32 cellular contexts compared by ENCODE assay signal in the genomic region with DNA sequence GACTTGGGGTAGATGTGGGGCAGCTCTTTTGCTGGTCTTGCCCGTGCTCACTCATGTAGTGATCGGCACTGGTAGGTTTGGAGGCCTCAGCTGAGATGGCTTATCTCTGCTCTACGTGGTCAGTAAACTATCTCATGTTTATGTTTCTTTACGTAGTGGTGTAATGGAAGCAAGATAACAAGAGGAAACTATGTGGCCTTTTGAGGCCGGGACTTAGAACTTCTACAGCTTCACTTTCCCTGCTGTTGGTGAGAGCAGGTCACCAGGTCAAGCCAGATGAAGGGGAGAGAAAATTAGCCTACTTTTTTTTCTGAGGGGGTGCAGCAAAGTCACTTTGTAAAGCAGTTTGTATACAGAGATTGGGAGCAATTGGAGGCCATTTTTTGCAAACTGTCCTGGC. TPM values are rescaled to one million over a fixed set of nuclear protein-coding genes. Genes with fewer than 3 reads are reported as not detected.
DNase-seq lines count a peak whose midpoint lies in the region; ATAC-seq, FAIRE-seq and TF ChIP-seq lines count a peak whose summit lies in the region.
"Had no signal": no experiment of that assay in that cellular context is flagged by ENCODE, and none has a peak within 500 bp of the region (broad histone marks: within the 10 kb centered on the region; RNA-seq: fewer than 3 reads in every experiment).

No MANE protein-coding gene starts in this region.

- peak overlapping the region; percentile 59 for H3K9ac ChIP-seq in HepG2 (ENCODE audit: insufficient read depth, low read depth, low read length)
- no peak overlapping the region for H3K9ac ChIP-seq in mesendoderm (ENCODE audit: low read length)

- H2BK120ac ChIP-seq in mesendoderm (ENCODE audit: low read depth, low read length): no peak overlapping the region

- BruUV-seq in HepG2 (replicated peaks; lab: Mats Ljungman, UMichigan): no TSS peak

- TF ChIP-seq EP300 in HepG2 (IDR thresholded peaks at IDR 0.05; ENCODE audit: low read depth in 2 of 2, low read length in 2 of 2) (peak in 1 of 2 experiments; percentile 85; a peak in 2 of 4 replicates), HepG2 (CRISPR knock-in tag; IDR thresholded peaks at IDR 0.05; ENCODE audit: borderline replicate concordance) (peak; percentile 76; the same call in 1 of the 2 replicates)

- no peak overlapping the region for H2BK5ac ChIP-seq in mesendoderm (ENCODE audit: low read length)

- H3K56ac ChIP-seq in mesendoderm (ENCODE audit: low read length): no peak overlapping the region

- no peak overlapping the region for H3K23ac ChIP-seq in mesendoderm (ENCODE audit: low read length)

- H3K4me3 ChIP-seq in HepG2 (replicated peaks in 1 of 3; ENCODE audit: insufficient read depth in 1 of 3, low read depth in 2 of 3, low read length in 3 of 3) (peak overlapping the region; percentile 9 to 40 (median 35); a peak in 4 of 6 replicates), right lobe of liver (no peak overlapping the region), mesendoderm (ENCODE audit: low read length) (no peak overlapping the region)
- H3K4me3 ChIP-seq: esophagus squamous epithelium, lower lobe of right lung, MG63, vagina had no signal

- CTCF ChIA-PET in HepG2 (lab: Yijun Ruan, JAX; ENCODE audit: low intra/inter-chr PET ratio, low total read pairs): no interaction called here

- H2AK5ac ChIP-seq in mesendoderm (ENCODE audit: low read length): no peak overlapping the region

- H3K79me2 ChIP-seq in HepG2 (ENCODE audit: insufficient read depth, low read length): peaks cover 41% of the 10 kb centered on the region
- peaks cover 21% of the 10 kb centered on the region for H3K79me2 ChIP-seq in mesendoderm (ENCODE audit: control insufficient read depth, insufficient read depth, low read length)

- H4K20me1 ChIP-seq in HepG2 (ENCODE audit: insufficient read depth, low read length): no peaks in the 10 kb centered on the region

- POLR2A ChIA-PET in HepG2 (lab: Yijun Ruan, JAX): interaction anchor here (0.9 to 1.6 kb wide), 2 partner anchors 8 to 70 kb away, joined by 3 to 30 read pairs; a partner anchor contains a TSS

- in situ Hi-C loops in HepG2 (cut with HindIII; ENCODE audit: extremely low pct_ligation_motif_present, low pct_unique_long_range_greater_than_20kb): no loop called here

- H3K27ac ChIP-seq in HepG2 (ENCODE audit: extremely low read length, insufficient read depth, low read length) (peak overlapping the region; percentile 76), right lobe of liver (no peak overlapping the region), mesendoderm (ENCODE audit: low read depth, low read length) (no peak overlapping the region)
- H3K27ac ChIP-seq: esophagus squamous epithelium, lower lobe of right lung, vagina had no signal

- peak overlapping the region; percentile 47 for H2AFZ ChIP-seq in HepG2 (ENCODE audit: low read length)

- H4K5ac ChIP-seq in mesendoderm (ENCODE audit: low read length): no peak overlapping the region

- H3K18ac ChIP-seq in mesendoderm (ENCODE audit: low read length): no peak overlapping the region

- no peak overlapping the region for H3K4ac ChIP-seq in mesendoderm (ENCODE audit: low read depth, low read length)

- TF ChIP-seq CTCF in HepG2 (CRISPR knock-in tag; IDR thresholded peaks at IDR 0.05) (no peak), right lobe of liver (IDR thresholded peaks at IDR 0.05) (no peak)

- H4K8ac ChIP-seq in mesendoderm (ENCODE audit: low read depth, low read length): no peak overlapping the region

- DNase-seq in HepG2 (ENCODE audit: low spot score) (peak; percentile 94), right lobe of liver (no peak), astrocyte of the hippocampus (ENCODE audit: low read depth, low spot score) (peak; percentile 13), mesendoderm (peak; percentile 63), head of caudate nucleus (no peak), C1 segment of cervical spinal cord (lab: John Stamatoyannopoulos, UW) (no peak)
- DNase-seq: activated CD4-positive, alpha-beta T cell treated with anti-CD3 and anti-CD28 coated beads, Interleukin-2, amount 50 U/mL, for 4 hours; activated CD8-positive, alpha-beta memory T cell treated with anti-CD3 and anti-CD28 coated beads, Interleukin-2, amount 50 U/mL, for 48 hours; activated naive CD4-positive, alpha-beta T cell treated with anti-CD3 and anti-CD28 coated beads, Interleukin-2, amount 10 ng/mL, durations not matched to agents 7 days and 5 days; anterior cingulate cortex; caudate nucleus; CD4-positive, CD25-positive, alpha-beta regulatory T cell; endodermal cell; esophagus squamous epithelium; H7; KBM-7; kidney; lower lobe of right lung; MG63; NCI-H2081; NCI-H446; NCI-H774; RPMI8226; stimulated activated CD4-positive, alpha-beta T cell treated with anti-CD3 and anti-CD28 coated beads, Interleukin-4, amount 100 ng/mL, for 4 hours; stimulated activated naive CD4-positive, alpha-beta T cell; T-cell had no signal

- 2% methylated on average over 5 of the region's 5 CpGs for WGBS in HepG2 (ENCODE audit: low lambda C conversion rate)
- whole genome bisulfite sequencing in right lobe of liver (ENCODE audit: insufficient coverage, low coverage, low lambda C conversion rate, missing lambda C conversion rate): 73% methylated on average over 4 of the region's 5 CpGs
- no CpG with 5 or more reads among the region's 5 CpGs for WGBS in mesendoderm (ENCODE audit: extremely low coverage, insufficient coverage, low lambda C conversion rate)

- ATAC-seq in HepG2: peak; percentile 97
- ATAC-seq in right lobe of liver: no peak
- no peak for ATAC-seq in GM21786 (IDR thresholded peaks at IDR 0.05; ENCODE audit: unreplicated experiment)
- ATAC-seq in HG02970 (IDR thresholded peaks at IDR 0.05; ENCODE audit: low FRiP score, unreplicated experiment): no peak
- ATAC-seq: sciatic nerve, T-cell had no signal

- TF ChIP-seq RAD21 in HepG2 (CRISPR knock-in tag; IDR thresholded peaks at IDR 0.05): no peak

- H3K4me2 ChIP-seq in HepG2 (ENCODE audit: low read depth, low read length) (peak overlapping the region; percentile 74), mesendoderm (ENCODE audit: low read length) (no peak overlapping the region)

- H3K9me3 ChIP-seq in HepG2 (ENCODE audit: low read length): no peaks in the 10 kb centered on the region
- no peaks in the 10 kb centered on the region for H3K9me3 ChIP-seq in right lobe of liver
- H3K9me3 ChIP-seq: esophagus squamous epithelium, lower lobe of right lung, MG63, vagina had no signal

- intact Hi-C loops in HepG2 (cut with micrococcal nuclease; ENCODE audit: unreplicated experiment) (loop anchor here (1.0 kb wide), 1 partner anchor 8 kb away; a partner anchor contains a TSS), right lobe of liver (cut with DNase I) (no loop called here), head of caudate nucleus (cut with DNase I) (no loop called here)

- H2BK15ac ChIP-seq in mesendoderm (replicated peaks; ENCODE audit: low read depth): no peak overlapping the region

- peak; percentile 95 for FAIRE-seq in HepG2 (lab: Jason Lieb, UNC)
- FAIRE-seq: G401.6, GM19239, kidney had no signal

- H3K79me1 ChIP-seq in mesendoderm (ENCODE audit: low read length): peaks cover 22% of the 10 kb centered on the region

- H3K27me3 ChIP-seq in HepG2 (ENCODE audit: control insufficient read depth in 1 of 2, insufficient read depth in 2 of 2, low read length in 2 of 2) (no peaks in the 10 kb centered on the region), right lobe of liver (no peaks in the 10 kb centered on the region), mesendoderm (ENCODE audit: insufficient read depth, low read length, poor library complexity) (no peaks in the 10 kb centered on the region)
- H3K27me3 ChIP-seq: esophagus squamous epithelium, MG63, vagina had no signal

- TF ChIP-seq POLR2A in HepG2 (IDR thresholded peaks at IDR 0.05; ENCODE audit: insufficient read depth in 1 of 2, low read depth in 2 of 2, low read length in 2 of 2): peak in 1 of 2 experiments; percentile 37; a peak in 1 of 4 replicates
- TF ChIP-seq POLR2A in right lobe of liver (IDR thresholded peaks at IDR 0.05): no peak

- H3K36me3 ChIP-seq in HepG2 (replicated peaks in 1 of 2; ENCODE audit: control insufficient read depth in 1 of 2, insufficient read depth in 2 of 2, low read length in 2 of 2) (no peaks in the 10 kb centered on the region), right lobe of liver (no peaks in the 10 kb centered on the region), mesendoderm (ENCODE audit: control insufficient read depth, insufficient read depth, low read length) (no peaks in the 10 kb centered on the region)
- H3K36me3 ChIP-seq: esophagus squamous epithelium, lower lobe of right lung, vagina had no signal

- H3K4me1 ChIP-seq in HepG2 (ENCODE audit: insufficient read depth, low read length) (peaks cover 67% of the 10 kb centered on the region), right lobe of liver (no peaks in the 10 kb centered on the region), mesendoderm (ENCODE audit: control insufficient read depth, low read depth, low read length) (peaks cover 7% of the 10 kb centered on the region)
- H3K4me1 ChIP-seq: esophagus squamous epithelium, lower lobe of right lung, vagina had no signal

RNA-seq across cellular contexts. Expression of a gene that starts 8.5 kb away (rescaled TPM):
- total RNA-seq in HepG2 (2016; rRNA removed; fragmentation: Illumina TruSeq; extraction: Trizol) (31.1 and 52.7 TPM in 2 replicates), right lobe of liver (10 to 100 TPM in 2 of 6 experiments, 1 to 10 TPM in 4; 6.4 to 18.3 (median 7.8) TPM)
- total RNA-seq in HepG2 (2016; cell fraction: cytosol; rRNA removed; fragmentation: Illumina TruSeq; extraction: Trizol; ENCODE audit: low read depth): 26.3 and 27.6 TPM in 2 replicates
- 29.2 and 47.9 TPM in 2 replicates for total RNA-seq in HepG2 (2016; cell fraction: insoluble cytoplasmic fraction; rRNA removed; fragmentation: Illumina TruSeq; extraction: Trizol)
- 25.4 and 36.7 TPM in 2 replicates for total RNA-seq in HepG2 (2016; cell fraction: membrane; rRNA removed; fragmentation: Illumina TruSeq; extraction: Trizol)
- 37.8 and 42.8 TPM in 2 replicates for total RNA-seq in HepG2 (2016; cell fraction: nucleus; rRNA removed; fragmentation: Illumina TruSeq; extraction: Trizol)
- 14.6 and 18.0 TPM in 2 replicates for polyA plus RNA-seq in HepG2 (2011; rRNA removed)
- polyA plus RNA-seq in HepG2 (2011; cell fraction: cytosol; rRNA removed): 11.3 and 11.6 TPM in 2 replicates
- 19.6 and 24.6 TPM in 2 replicates for polyA plus RNA-seq in HepG2 (2011; cell fraction: nucleus; rRNA removed)
- polyA plus RNA-seq in HepG2 (2012): 9.1 and 11.1 TPM in 2 replicates
- 0.66 and 0.68 TPM in 2 replicates for polyA plus RNA-seq in HepG2 (2016; cell fraction: cytosol; fragmentation: Illumina TruSeq; extraction: Trizol; ENCODE audit: low read depth)
- 20.9 and 21.6 TPM in 2 replicates for polyA plus RNA-seq in HepG2 (2016; cell fraction: insoluble cytoplasmic fraction; fragmentation: Illumina TruSeq; extraction: Trizol; ENCODE audit: low read depth)
- polyA plus RNA-seq in HepG2 (2016; cell fraction: membrane; fragmentation: Illumina TruSeq; extraction: Trizol; ENCODE audit: low read depth): 2.1 and 2.2 TPM in 2 replicates
- polyA plus RNA-seq in HepG2 (2016; cell fraction: nucleus; fragmentation: Illumina TruSeq; extraction: Trizol; ENCODE audit: insufficient read depth, low read depth): 12.2 and 12.4 TPM in 2 replicates
- 107 and 126 TPM in 2 replicates for polyA minus RNA-seq in HepG2 (2011; rRNA and poly(A)+ RNA removed; ENCODE audit: low replicate concordance)
- 46.4 and 48.7 TPM in 2 replicates for polyA minus RNA-seq in HepG2 (2011; cell fraction: cytosol; rRNA and poly(A)+ RNA removed)
- 77.1 and 88.3 TPM in 2 replicates for polyA minus RNA-seq in HepG2 (2011; cell fraction: nucleus; rRNA and poly(A)+ RNA removed)
- polyA plus RNA-seq in mesendoderm (2013, experiment 1 of 2): 12.7 TPM
- 13.1 TPM for polyA plus RNA-seq in mesendoderm (2013, experiment 2 of 2)

Comparison
In these comparisons a context has a peak if more than half of its experiments do, and no peak if none do; other contexts are left out.
1. DNase-seq: peak in HepG2 (single experiment), astrocyte of the hippocampus (single experiment) and mesendoderm (single experiment); none in right lobe of liver (0 of 3), head of caudate nucleus (0 of 42) and C1 segment of cervical spinal cord (0 of 14).
2. H3K4me3 ChIP-seq: peak in HepG2 (3 of 3); none in right lobe of liver (0 of 3) and mesendoderm (single experiment).